8 cellular contexts compared by ENCODE assay signal in the genomic region with DNA sequence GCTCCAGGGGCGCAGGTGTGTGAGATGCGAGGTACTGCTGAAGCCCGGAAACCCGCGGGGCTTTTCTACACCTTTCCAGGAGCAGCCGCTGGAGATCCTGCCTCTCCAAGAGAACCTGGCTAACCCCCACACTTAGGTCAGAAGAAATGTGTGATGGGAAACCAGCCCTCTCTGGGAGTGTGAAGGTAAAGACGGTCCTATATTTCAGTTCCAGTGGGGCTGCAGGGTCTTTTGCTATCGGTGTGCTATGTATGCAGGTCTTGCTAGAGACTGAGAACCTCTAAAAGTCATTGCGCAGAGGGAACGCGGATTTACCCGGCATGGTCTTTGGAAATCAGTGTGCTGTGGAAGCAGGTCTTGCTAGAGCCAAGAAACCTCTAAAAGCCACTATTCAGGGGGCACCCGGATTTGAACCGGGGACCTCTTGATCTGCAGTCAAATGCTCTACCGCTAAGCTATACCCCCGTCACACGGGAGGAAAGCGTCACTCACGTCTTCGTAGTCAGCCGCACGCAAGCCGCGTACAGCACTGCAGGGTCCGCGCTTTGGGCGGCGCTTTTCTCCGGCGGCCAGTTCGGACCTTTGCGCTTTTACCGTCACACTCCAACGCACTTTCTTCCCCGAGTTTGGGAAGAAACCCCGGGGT. TPM values are rescaled to one million over a fixed set of nuclear protein-coding genes. Genes with fewer than 3 reads are reported as not detected.
A peak's percentile ranks its signal among the peaks of the same experiment; 100 is the strongest.
DNase-seq lines count a peak whose midpoint lies in the region; ATAC-seq and TF ChIP-seq lines count a peak whose summit lies in the region.

No MANE protein-coding gene starts in this region.

- CTCF ChIA-PET in BJ (lab: Yijun Ruan, JAX) = interaction anchor here (0.7 kb wide), 1 partner anchor 1564 kb away, joined by 3 read pairs; no protein-coding TSS in a partner anchor

- H3K4me3 ChIP-seq in BJ (ENCODE audit: low read depth, low read length) = peak overlapping the region; percentile 6; the same call in 1 of the 2 replicates

- H3K27me3 Mint-ChIP-seq in memory B cell = peaks cover 16% of the 10 kb centered on the region

- no peak overlapping the region for H3K27ac Mint-ChIP-seq in memory B cell

- POLR2A ChIA-PET in BJ (lab: Charles Lee) = no interaction called here

- H3K36me3 ChIP-seq in BJ (ENCODE audit: control insufficient read depth, insufficient read depth, low read length) = no peaks in the 10 kb centered on the region

- DNase-seq in BJ (ENCODE audit: low read depth) (peak; percentile 19), memory B cell (ENCODE audit: low spot score in 2 of 2) (no peak), hippocampal formation (lab: John Stamatoyannopoulos, UW) (no peak), NAMALWA (ENCODE audit: low spot score) (no peak)
- peak; percentile 10 to 36 for DNase-seq in activated CD4-positive, alpha-beta T cell treated with anti-CD3 and anti-CD28 coated beads for 4 hours
- peak; percentile 15 for DNase-seq in effector CD8-positive, alpha-beta T cell (lab: John Stamatoyannopoulos, UW)
- peak; percentile 35 for DNase-seq in stimulated activated CD8-positive, alpha-beta memory T cell treated with anti-CD3 and anti-CD28 coated beads, Interleukin-15, amount 100 ng/mL, for 24 hours (ENCODE audit: low read depth)

- TF ChIP-seq CTCF in BJ (IDR thresholded peaks at IDR 0.05; ENCODE audit: insufficient read depth, low read depth, low read length) = no peak

- H3K4me1 Mint-ChIP-seq in memory B cell = peaks cover 2% of the 10 kb centered on the region

- H3K4me3 Mint-ChIP-seq in memory B cell = peak overlapping the region; percentile 47

- H3K27me3 ChIP-seq in BJ (ENCODE audit: control insufficient read depth, insufficient read depth, low read length) = peaks cover 2% of the 10 kb centered on the region

- peaks cover 3% of the 10 kb centered on the region for H3K36me3 Mint-ChIP-seq in memory B cell

- peaks cover 6% of the 10 kb centered on the region for H3K9me3 Mint-ChIP-seq in memory B cell

- ATAC-seq in memory B cell (ENCODE audit: low read depth) (peak; percentile 19), HG03460 (IDR thresholded peaks at IDR 0.05; ENCODE audit: unreplicated experiment) (no peak)

RNA-seq across cellular contexts. Expression of gene ZNF777, which starts 46.0 kb away (rescaled TPM):
- 3.8 and 4.4 TPM in 2 replicates for polyA plus RNA-seq in BJ (2011; rRNA removed)
- 3.9 TPM in 2 replicates for polyA minus RNA-seq in BJ (2011; rRNA and poly(A)+ RNA removed)

Comparison
In these comparisons a context has a peak if more than half of its experiments do, and no peak if none do; other contexts are left out.
1. DNase-seq: peak in BJ (single experiment), activated CD4-positive, alpha-beta T cell treated with anti-CD3 and anti-CD28 coated beads for 4 hours (2 of 2), effector CD8-positive, alpha-beta T cell (single experiment) and stimulated activated CD8-positive, alpha-beta memory T cell treated with anti-CD3 and anti-CD28 coated beads, Interleukin-15, amount 100 ng/mL, for 24 hours (single experiment); none in memory B cell (0 of 2), hippocampal formation (0 of 2) and NAMALWA (single experiment).